In genomic region chr5:139982157-139982974, GRCh38 we compare ENCODE assay signal across 12 cellular contexts.
A peak's percentile ranks its signal among the peaks of the same experiment; 100 is the strongest.
DNase-seq lines count a peak whose midpoint lies in the region; ATAC-seq and TF ChIP-seq lines count a peak whose summit lies in the region.
"Had no signal": no experiment of that assay in that cellular context is flagged by ENCODE, and none has a peak within 500 bp of the region (broad histone marks: within the 10 kb centered on the region; RNA-seq: fewer than 3 reads in every experiment).

No MANE protein-coding gene starts in this region.

- H3K36me3 ChIP-seq in heart left ventricle (no peaks in the 10 kb centered on the region), right atrium auricular region (no peaks in the 10 kb centered on the region), body of pancreas (replicated peaks in 1 of 2; ENCODE audit: insufficient read depth in 1 of 2, low read depth in 2 of 2) (no peaks in the 10 kb centered on the region)

- ATAC-seq in heart left ventricle (peak in 1 of 4 donors; percentile 7), body of pancreas (no peak), HG02973 (IDR thresholded peaks at IDR 0.05; ENCODE audit: unreplicated experiment) (no peak)
- ATAC-seq: effector memory CD8-positive, alpha-beta T cell; left colon had no signal

- peaks cover 46% of the 10 kb centered on the region for H3K27me3 Mint-ChIP-seq in type B pancreatic cell

- no peaks in the 10 kb centered on the region for H3K36me3 Mint-ChIP-seq in type B pancreatic cell

- no peaks in the 10 kb centered on the region for H3K9me3 Mint-ChIP-seq in type B pancreatic cell
- H3K9me3 Mint-ChIP-seq: activated T-helper 1 cell treated with anti-CD3 and anti-CD28 coated beads, Interleukin-12 subunit alpha, Interleukin-12 subunit beta, Interleukin-2, Interleukin-4 antibody, amounts not matched to agents 30 ng/mL and 10 ng/mL and 1 ng/mL, durations not matched to agents 14 hours and 24 hours and 36 hours; effector memory CD8-positive, alpha-beta T cell had no signal

- no peaks in the 10 kb centered on the region for H3K9me3 ChIP-seq in heart left ventricle
- no peaks in the 10 kb centered on the region for H3K9me3 ChIP-seq in right atrium auricular region
- no peaks in the 10 kb centered on the region for H3K9me3 ChIP-seq in body of pancreas

- H3K27ac ChIP-seq in heart left ventricle (no peak overlapping the region), right atrium auricular region (no peak overlapping the region), body of pancreas (no peak overlapping the region)

- peaks cover 12% of the 10 kb centered on the region for H3K4me1 Mint-ChIP-seq in type B pancreatic cell (ENCODE audit: unreplicated experiment)

- H3K27me3 ChIP-seq in heart left ventricle (no peaks in the 10 kb centered on the region), right atrium auricular region (no peaks in the 10 kb centered on the region), body of pancreas (no peaks in the 10 kb centered on the region)

- peak overlapping the region; percentile 12 for H3K27ac Mint-ChIP-seq in type B pancreatic cell
- H3K27ac Mint-ChIP-seq: activated T-helper 1 cell treated with anti-CD3 and anti-CD28 coated beads, Interleukin-12 subunit alpha, Interleukin-12 subunit beta, Interleukin-2, Interleukin-4 antibody, amounts not matched to agents 30 ng/mL and 10 ng/mL and 1 ng/mL, durations not matched to agents 14 hours and 24 hours and 36 hours; effector memory CD8-positive, alpha-beta T cell had no signal

- TF ChIP-seq CTCF in heart left ventricle (IDR thresholded peaks at IDR 0.05) (no peak), right atrium auricular region (IDR thresholded peaks at IDR 0.05) (no peak), body of pancreas (IDR thresholded peaks at IDR 0.05) (no peak), type B pancreatic cell (conservative IDR thresholded peaks at IDR 0.05) (no peak)

- H3K4me3 ChIP-seq in heart left ventricle (no peak overlapping the region), right atrium auricular region (no peak overlapping the region), body of pancreas (no peak overlapping the region)

- DNase-seq in heart left ventricle (peak in 3 of 5 donors; percentile 46 to 65 (median 59)), right atrium auricular region (ENCODE audit: low spot score) (no peak), body of pancreas (peak; percentile 25 to 50 (median 38)), iris pigment epithelial cell (ENCODE audit: low read depth) (peak; percentile 14), type B pancreatic cell (ENCODE audit: extremely low spot score, unreplicated experiment) (no peak), NCI-H2107 (lab: John Stamatoyannopoulos, UW) (no peak), NCI-H187 (lab: John Stamatoyannopoulos, UW) (no peak)
- DNase-seq: effector memory CD8-positive, alpha-beta T cell; left colon; NCI-H2029 treated with DMSO at 0.1 percent for 48 hours had no signal

- intact Hi-C loops in heart left ventricle (cut with DNase I), result loop anchor here in 4 of 10 donors (5.0 to 10.0 kb wide), 3 partner anchors 55 to 62 kb away; partner anchors contain the start of gene NRG2 (in 3 of the 4)
- intact Hi-C loops in body of pancreas (cut with DNase I), result no loop called here

- WGBS in heart left ventricle, 4 donors, result 62 to 67% (median 64%) methylated on average over 15 of the region's 15 CpGs
- WGBS in body of pancreas, 2 donors, result 77 to 81% methylated on average over 15 of the region's 15 CpGs

- peak overlapping the region; percentile 69 for H3K4me3 Mint-ChIP-seq in type B pancreatic cell
- H3K4me3 Mint-ChIP-seq: activated T-helper 1 cell treated with anti-CD3 and anti-CD28 coated beads, Interleukin-12 subunit alpha, Interleukin-12 subunit beta, Interleukin-2, Interleukin-4 antibody, amounts not matched to agents 30 ng/mL and 10 ng/mL and 1 ng/mL, durations not matched to agents 14 hours and 24 hours and 36 hours; effector memory CD8-positive, alpha-beta T cell had no signal

- TF ChIP-seq POLR2A in heart left ventricle (IDR thresholded peaks at IDR 0.05) (no peak), body of pancreas (IDR thresholded peaks at IDR 0.05) (no peak)

- H3K4me1 ChIP-seq in heart left ventricle (peaks cover 0 to 53% (median 20%) of the 10 kb centered on the region in 12 donors), right atrium auricular region (peaks cover 0 to 18% of the 10 kb centered on the region in 2 donors), body of pancreas (no peaks in the 10 kb centered on the region)

Comparison
In these comparisons a context has a peak if more than half of its experiments do, and no peak if none do; other contexts are left out.
1. DNase-seq: peak in heart left ventricle (3 of 5), body of pancreas (4 of 4) and iris pigment epithelial cell (single experiment); none in right atrium auricular region (single experiment), type B pancreatic cell (single experiment), NCI-H2107 (single experiment) and NCI-H187 (0 of 2).